Comparison of ENCODE assay signal across 22 cellular contexts in genomic region chr22:30219049-30219448, GRCh38. TPM values are rescaled to one million over a fixed set of nuclear protein-coding genes. Genes with fewer than 3 reads are reported as not detected.
DNase-seq lines count a peak whose midpoint lies in the region; ATAC-seq and TF ChIP-seq lines count a peak whose summit lies in the region.
"Had no signal": no experiment of that assay in that cellular context is flagged by ENCODE, and none has a peak within 500 bp of the region (broad histone marks: within the 10 kb centered on the region; RNA-seq: fewer than 3 reads in every experiment).

No MANE protein-coding gene starts in this region.

- H3K36me3 ChIP-seq in spleen = no peaks in the 10 kb centered on the region
- H3K36me3 ChIP-seq: neutrophil, sigmoid colon, suprapubic skin had no signal

- TF ChIP-seq CTCF in AG10803 (conservative IDR thresholded peaks at IDR 0.05; ENCODE audit: low read length) = peak; percentile 23
- TF ChIP-seq CTCF in HFFc6 (IDR thresholded peaks at IDR 0.05) = peak; percentile 52
- TF ChIP-seq CTCF in neural crest cell (conservative IDR thresholded peaks at IDR 0.05) = peak; percentile 28
- TF ChIP-seq CTCF in spleen (IDR thresholded peaks at IDR 0.05 in 8 of 11, conservative IDR thresholded peaks at IDR 0.05 in 3 of 11) = no peak

- H3K27ac ChIP-seq in spleen = no peak overlapping the region
- H3K27ac ChIP-seq: epithelial cell of prostate, neutrophil, sigmoid colon, suprapubic skin had no signal

- DNase-seq in AG10803 (ENCODE audit: low read depth) (no peak), HFFc6 (no peak), dermis blood vessel endothelial cell (peak; percentile 27), neural crest cell (ENCODE audit: low read depth, low spot score) (no peak), spleen (no peak)
- DNase-seq: activated CD4-positive, alpha-beta memory T cell treated with anti-CD3 and anti-CD28 coated beads for 36 hours; C1 segment of cervical spinal cord; mesendoderm; NCI-H2029; NCI-H510A treated with DMSO at 0.1 percent for 48 hours; OCI-M1; sigmoid colon; stimulated activated CD4-positive, alpha-beta T cell treated with anti-CD3 and anti-CD28 coated beads, Interleukin-4, amount 100 ng/mL, for 24 hours; stimulated activated CD8-positive, alpha-beta memory T cell treated with anti-CD3 and anti-CD28 coated beads, Interleukin-4, amount 100 ng/mL, for 48 hours had no signal

- ATAC-seq in GM19023 (IDR thresholded peaks at IDR 0.05; ENCODE audit: unreplicated experiment) (no peak), HG03039 (IDR thresholded peaks at IDR 0.05; ENCODE audit: unreplicated experiment) (no peak)

- H3K27me3 Mint-ChIP-seq in HFFc6 (ENCODE audit: insufficient read depth) (peaks cover 43% of the 10 kb centered on the region), neural crest cell (ENCODE audit: low read depth) (peaks cover 3% of the 10 kb centered on the region)
- H3K27me3 Mint-ChIP-seq: activated CD4-positive, alpha-beta memory T cell treated with anti-CD3 and anti-CD28 coated beads for 36 hours had no signal

- no peaks in the 10 kb centered on the region for H3K36me3 Mint-ChIP-seq in HFFc6 (ENCODE audit: low read depth)
- no peaks in the 10 kb centered on the region for H3K36me3 Mint-ChIP-seq in neural crest cell (ENCODE audit: low read depth)
- H3K36me3 Mint-ChIP-seq: activated CD4-positive, alpha-beta memory T cell treated with anti-CD3 and anti-CD28 coated beads for 36 hours; IgD-negative memory B cell had no signal

- peaks cover 8 to 57% (median 35%) of the 10 kb centered on the region in 6 donors for H3K4me1 ChIP-seq in spleen
- H3K4me1 ChIP-seq: sigmoid colon had no signal

- no peaks in the 10 kb centered on the region for H3K9me3 ChIP-seq in spleen
- H3K9me3 ChIP-seq: neutrophil, sigmoid colon, suprapubic skin had no signal

- H3K4me1 Mint-ChIP-seq in HFFc6 (ENCODE audit: low read depth) (peaks cover 11% of the 10 kb centered on the region), neural crest cell (no peaks in the 10 kb centered on the region)

- H3K27me3 ChIP-seq in spleen (replicated peaks in 1 of 7) = no peaks in the 10 kb centered on the region
- H3K27me3 ChIP-seq: neutrophil had no signal

- no peak for TF ChIP-seq POLR2A in spleen (IDR thresholded peaks at IDR 0.05)

- H3K4me3 ChIP-seq in AG10803 (ENCODE audit: low read length) (no peak overlapping the region), spleen (no peak overlapping the region)
- H3K4me3 ChIP-seq: coronary artery, sigmoid colon, suprapubic skin had no signal

- 84 to 94% (median 88%) methylated on average over 5 of the region's 5 CpGs for WGBS in spleen, 5 donors

- H3K9me3 Mint-ChIP-seq in HFFc6 (no peaks in the 10 kb centered on the region), neural crest cell (no peaks in the 10 kb centered on the region)
- H3K9me3 Mint-ChIP-seq: activated CD4-positive, alpha-beta memory T cell treated with anti-CD3 and anti-CD28 coated beads for 36 hours; IgD-negative memory B cell had no signal

- H3K27ac Mint-ChIP-seq in HFFc6 (no peak overlapping the region), neural crest cell (ENCODE audit: unreplicated experiment) (no peak overlapping the region)
- H3K27ac Mint-ChIP-seq: IgD-negative memory B cell had no signal

- H3K4me3 Mint-ChIP-seq in HFFc6 = no peak overlapping the region
- no peak overlapping the region for H3K4me3 Mint-ChIP-seq in neural crest cell
- H3K4me3 Mint-ChIP-seq: activated CD4-positive, alpha-beta memory T cell treated with anti-CD3 and anti-CD28 coated beads for 36 hours had no signal

- intact Hi-C loops in spleen (cut with DNase I; ENCODE audit: low total_unique reads) = no loop called here

RNA-seq across cellular contexts. Expression of gene LIF, which starts 27.5 kb away (rescaled TPM):
- total RNA-seq in HFFc6 (2021; fragmentation: NEBNext Ultra II Directional; extraction: Animal tissue kit (Norgen Biotek cat#: 25700)) = 1 to 10 TPM in 4 of 6 experiments, under 1 TPM in 2; 0.40 to 2.2 (median 1.1) TPM
- total RNA-seq in dermis blood vessel endothelial cell = 1.1 and 1.7 TPM in 2 replicates
- 0.57 and 1.1 TPM in 2 replicates for total RNA-seq in neural crest cell
- total RNA-seq in spleen = 1 to 10 TPM in 3 of 7 donors, under 1 TPM in 2, not detected in 2; 0.32 to 3.2 (median 2.3) TPM
- polyA plus RNA-seq in spleen = under 1 TPM; 0.21 to 0.77 (median 0.24) TPM
- polyA plus RNA-seq: IgD-negative memory B cell had no signal

RNA-seq across cellular contexts. Expression of gene OSM, which starts 47.6 kb away (rescaled TPM):
- total RNA-seq in HFFc6 (2021; fragmentation: NEBNext Ultra II Directional; extraction: Animal tissue kit (Norgen Biotek cat#: 25700)) = not detected
- not detected in 2 replicates for total RNA-seq in dermis blood vessel endothelial cell
- total RNA-seq in neural crest cell = not detected in 2 replicates
- 10 to 100 TPM in 2 of 7 donors, 1 to 10 TPM in 5; 2.1 to 16.8 (median 4.5) TPM for total RNA-seq in spleen
- 1 to 10 TPM; 1.2 to 2.1 (median 1.7) TPM for polyA plus RNA-seq in spleen
- total RNA-seq: SK-MEL-5 had no signal

Comparison
In these comparisons a context has a peak if more than half of its experiments do, and no peak if none do; other contexts are left out.
1. CTCF ChIP-seq: peak in AG10803 (single experiment), HFFc6 (single experiment) and neural crest cell (single experiment); none in spleen (0 of 11).